8 cellular contexts compared by ENCODE assay signal in the genomic region with DNA sequence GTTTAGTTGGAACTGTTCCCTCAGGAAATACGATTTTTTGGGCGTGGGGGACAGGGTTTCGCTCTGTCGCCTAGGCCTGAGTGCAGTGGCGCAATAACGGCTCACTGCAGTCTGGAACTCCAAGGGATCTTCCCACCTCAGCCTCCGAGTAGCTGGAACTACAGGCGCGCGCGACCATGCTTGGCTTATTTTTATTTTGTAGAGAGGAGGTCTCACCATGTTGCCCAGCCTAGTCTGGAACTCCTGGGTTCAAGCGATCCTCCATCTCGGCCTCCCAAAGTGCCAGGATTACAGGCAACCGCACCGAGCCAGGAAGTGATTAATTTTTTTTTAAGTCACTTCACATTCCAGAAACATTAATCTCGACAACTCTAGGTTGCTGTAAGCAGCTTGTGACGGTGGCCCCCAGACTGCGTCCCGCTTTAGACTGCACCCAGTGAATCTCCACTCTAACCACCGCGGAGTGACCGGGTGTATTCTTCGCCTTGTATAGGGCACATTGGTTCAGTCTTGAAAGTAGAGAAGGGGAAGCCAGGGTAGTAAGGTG. TPM values are rescaled to one million over a fixed set of nuclear protein-coding genes. Genes with fewer than 3 reads are reported as not detected.
A peak's percentile ranks its signal among the peaks of the same experiment; 100 is the strongest.
DNase-seq lines count a peak whose midpoint lies in the region; ATAC-seq, FAIRE-seq and TF ChIP-seq lines count a peak whose summit lies in the region.

No MANE protein-coding gene starts in this region.

- H3K27ac ChIP-seq in A549 (peak overlapping the region; percentile 82 to 92), heart right ventricle (peak overlapping the region; percentile 89 to 97 (median 92))

- peak overlapping the region; percentile 72 for H3K4me3 ChIP-seq in A549
- H3K4me3 ChIP-seq in HFF-Myc (replicated peaks; ENCODE audit: low read depth, low read length) = peak overlapping the region; percentile 74
- H3K4me3 ChIP-seq in heart right ventricle = peak overlapping the region; percentile 54 to 90 (median 76)
- peak overlapping the region; percentile 83 for H3K4me3 ChIP-seq in retinal pigment epithelial cell (ENCODE audit: low read length)

- DNase-seq in A549 (ENCODE audit: low read depth in 1 of 2, low spot score in 1 of 2) (peak; percentile 33 to 52), HFF-Myc (ENCODE audit: extremely low read depth, low read depth) (no peak), heart right ventricle (peak; percentile 11 to 17), retinal pigment epithelial cell (ENCODE audit: low read depth) (peak; percentile 54), DMS 273 treated with DMSO at 0.1 percent for 48 hours (lab: John Stamatoyannopoulos, UW) (no peak)
- DNase-seq in activated T-helper 2 cell treated with anti-CD3 and anti-CD28 coated beads, Interferon-gamma antibody, Interleukin-2, Interleukin-4, amounts not matched to agents 10 μg/mL and 5 μg/mL and 100 μg/mL, durations not matched to agents 14 hours and 24 hours and 36 hours (ENCODE audit: low spot score) = no peak

- H3K36me3 Mint-ChIP-seq in activated T-helper 2 cell treated with anti-CD3 and anti-CD28 coated beads, Interferon-gamma antibody, Interleukin-2, Interleukin-4, amounts not matched to agents 10 μg/mL and 5 μg/mL and 100 μg/mL, durations not matched to agents 14 hours and 24 hours and 36 hours (ENCODE audit: low read depth) = peaks cover 19% of the 10 kb centered on the region

- H3K4me1 ChIP-seq in A549 (peaks cover 22% of the 10 kb centered on the region; the same call in 2 of the 3 replicates), heart right ventricle (peaks cover 0 to 47% (median 36%) of the 10 kb centered on the region in 9 donors)

- no peaks in the 10 kb centered on the region for H3K36me3 ChIP-seq in heart right ventricle

- POLR2A ChIA-PET in A549 (lab: Yijun Ruan, JAX) = interaction anchor here (1.0 to 2.8 kb wide), 6 partner anchors 15 to 357 kb away, joined by 3 to 11 read pairs (median 6); a partner anchor contains a TSS

- H3K4me3 Mint-ChIP-seq in activated T-helper 2 cell treated with anti-CD3 and anti-CD28 coated beads, Interferon-gamma antibody, Interleukin-2, Interleukin-4, amounts not matched to agents 10 μg/mL and 5 μg/mL and 100 μg/mL, durations not matched to agents 14 hours and 24 hours and 36 hours (ENCODE audit: low read depth) = peak overlapping the region; percentile 91

- H3K27me3 Mint-ChIP-seq in activated T-helper 2 cell treated with anti-CD3 and anti-CD28 coated beads, Interferon-gamma antibody, Interleukin-2, Interleukin-4, amounts not matched to agents 10 μg/mL and 5 μg/mL and 100 μg/mL, durations not matched to agents 14 hours and 24 hours and 36 hours (ENCODE audit: low read depth) = no peaks in the 10 kb centered on the region

- H3K9me3 ChIP-seq in A549 (peaks cover 5% of the 10 kb centered on the region; the same call in 1 of the 3 replicates), heart right ventricle (peaks cover 0 to 19% (median 15%) of the 10 kb centered on the region in 11 donors)

- peak overlapping the region; percentile 98 for H3K27ac Mint-ChIP-seq in activated T-helper 2 cell treated with anti-CD3 and anti-CD28 coated beads, Interferon-gamma antibody, Interleukin-2, Interleukin-4, amounts not matched to agents 10 μg/mL and 5 μg/mL and 100 μg/mL, durations not matched to agents 14 hours and 24 hours and 36 hours

- CTCF ChIA-PET in A549 (lab: Yijun Ruan, JAX) = interaction anchor here (0.7 to 8.7 kb wide), 10 partner anchors 8 to 343 kb away, joined by 3 to 57 read pairs (median 5); a partner anchor contains a TSS

- ATAC-seq in A549 (peak; percentile 50 to 63), heart right ventricle (peak in 6 of 8 donors; percentile 23 to 45 (median 34)), HG03175 (IDR thresholded peaks at IDR 0.05; ENCODE audit: unreplicated experiment) (no peak), HG03520 (IDR thresholded peaks at IDR 0.05; ENCODE audit: unreplicated experiment) (no peak)

- no peak for TF ChIP-seq EP300 in A549 (IDR thresholded peaks at IDR 0.05)

- TF ChIP-seq CTCF in A549 (IDR thresholded peaks at IDR 0.05) (no peak), HFF-Myc (IDR thresholded peaks at IDR 0.05; ENCODE audit: low read depth, low read length, missing control alignments) (no peak), heart right ventricle (IDR thresholded peaks at IDR 0.05) (no peak), retinal pigment epithelial cell (conservative IDR thresholded peaks at IDR 0.05; ENCODE audit: low read depth, low read length) (no peak)

- no peaks in the 10 kb centered on the region for H3K27me3 ChIP-seq in heart right ventricle

- WGBS in A549 (ENCODE audit: missing lambda C conversion rate) = 14% methylated on average over 23 of the region's 23 CpGs
- 22 to 39% methylated on average over 23 of the region's 23 CpGs for WGBS in heart right ventricle, 2 donors

- FAIRE-seq in A549 (lab: Jason Lieb, UNC) = no peak

- H3K9me3 Mint-ChIP-seq in activated T-helper 2 cell treated with anti-CD3 and anti-CD28 coated beads, Interferon-gamma antibody, Interleukin-2, Interleukin-4, amounts not matched to agents 10 μg/mL and 5 μg/mL and 100 μg/mL, durations not matched to agents 14 hours and 24 hours and 36 hours = peaks cover 17% of the 10 kb centered on the region

- intact Hi-C loops in activated T-helper 2 cell treated with anti-CD3 and anti-CD28 coated beads, Interferon-gamma antibody, Interleukin-2, Interleukin-4, amounts not matched to agents 10 μg/mL and 5 μg/mL and 100 μg/mL, durations not matched to agents 14 hours and 24 hours and 36 hours (cut with micrococcal nuclease) = loop anchor here (1.0 to 5.0 kb wide), 6 partner anchors 14 to 357 kb away; a partner anchor contains a TSS
- intact Hi-C loops in heart right ventricle (cut with DNase I) = loop anchor here in 8 of 10 donors (1.0 to 10.0 kb wide), 7 partner anchors 117 to 357 kb away; a partner anchor contains a TSS

- no peak for TF ChIP-seq POLR2A in A549 (IDR thresholded peaks at IDR 0.05; ENCODE audit: low read length)

- TF ChIP-seq RAD21 in A549 (conservative IDR thresholded peaks at IDR 0.05 in 1 of 2, IDR thresholded peaks at IDR 0.05 in 1 of 2) = no peak

- peaks cover 21% of the 10 kb centered on the region for H3K4me1 Mint-ChIP-seq in activated T-helper 2 cell treated with anti-CD3 and anti-CD28 coated beads, Interferon-gamma antibody, Interleukin-2, Interleukin-4, amounts not matched to agents 10 μg/mL and 5 μg/mL and 100 μg/mL, durations not matched to agents 14 hours and 24 hours and 36 hours (ENCODE audit: low read depth)

- peak overlapping the region; percentile 92 for H3K4me2 ChIP-seq in A549

TF ChIP-seq in A549, 52 proteins besides CTCF, POLR2A, EP300 and RAD21:
- TF ChIP-seq CEBPB (IDR thresholded peaks at IDR 0.05) = peak; percentile 75 to 88
- TF ChIP-seq, protein P1, sequence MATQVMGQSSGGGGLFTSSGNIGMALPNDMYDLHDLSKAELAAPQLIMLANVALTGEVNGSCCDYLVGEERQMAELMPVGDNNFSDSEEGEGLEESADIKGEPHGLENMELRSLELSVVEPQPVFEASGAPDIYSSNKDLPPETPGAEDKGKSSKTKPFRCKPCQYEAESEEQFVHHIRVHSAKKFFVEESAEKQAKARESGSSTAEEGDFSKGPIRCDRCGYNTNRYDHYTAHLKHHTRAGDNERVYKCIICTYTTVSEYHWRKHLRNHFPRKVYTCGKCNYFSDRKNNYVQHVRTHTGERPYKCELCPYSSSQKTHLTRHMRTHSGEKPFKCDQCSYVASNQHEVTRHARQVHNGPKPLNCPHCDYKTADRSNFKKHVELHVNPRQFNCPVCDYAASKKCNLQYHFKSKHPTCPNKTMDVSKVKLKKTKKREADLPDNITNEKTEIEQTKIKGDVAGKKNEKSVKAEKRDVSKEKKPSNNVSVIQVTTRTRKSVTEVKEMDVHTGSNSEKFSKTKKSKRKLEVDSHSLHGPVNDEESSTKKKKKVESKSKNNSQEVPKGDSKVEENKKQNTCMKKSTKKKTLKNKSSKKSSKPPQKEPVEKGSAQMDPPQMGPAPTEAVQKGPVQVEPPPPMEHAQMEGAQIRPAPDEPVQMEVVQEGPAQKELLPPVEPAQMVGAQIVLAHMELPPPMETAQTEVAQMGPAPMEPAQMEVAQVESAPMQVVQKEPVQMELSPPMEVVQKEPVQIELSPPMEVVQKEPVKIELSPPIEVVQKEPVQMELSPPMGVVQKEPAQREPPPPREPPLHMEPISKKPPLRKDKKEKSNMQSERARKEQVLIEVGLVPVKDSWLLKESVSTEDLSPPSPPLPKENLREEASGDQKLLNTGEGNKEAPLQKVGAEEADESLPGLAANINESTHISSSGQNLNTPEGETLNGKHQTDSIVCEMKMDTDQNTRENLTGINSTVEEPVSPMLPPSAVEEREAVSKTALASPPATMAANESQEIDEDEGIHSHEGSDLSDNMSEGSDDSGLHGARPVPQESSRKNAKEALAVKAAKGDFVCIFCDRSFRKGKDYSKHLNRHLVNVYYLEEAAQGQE (IDR thresholded peaks at IDR 0.05) = no peak
- peak; percentile 0; the same call in 1 of the 2 replicates for TF ChIP-seq HOXB5 (CRISPR knock-in tag; IDR thresholded peaks at IDR 0.05)

RNA-seq across cellular contexts. Expression of a gene that starts 0.8 kb away (rescaled TPM):
- polyA plus RNA-seq in A549 (2011; rRNA removed) (28.0 and 38.0 TPM in 2 replicates), A549 (2017; fragmentation: RNase III; extraction: RNeasy Plus Mini Kit Qiagen cat#74134 plus additional on column Dnase treatment) (24.2 to 28.5 TPM (median 26.1 TPM) in 3 replicates), heart right ventricle (1 to 10 TPM; 2.4 to 2.9 TPM)
- polyA plus RNA-seq in A549 (2012; cell fraction: cytosol; rRNA removed) = 7.2 and 8.8 TPM in 2 replicates
- 6.9 and 7.6 TPM in 2 replicates for polyA plus RNA-seq in A549 (2012; cell fraction: nucleus; rRNA removed)
- polyA minus RNA-seq in A549 (2011; rRNA and poly(A)+ RNA removed) = 9.3 and 11.2 TPM in 2 replicates
- total RNA-seq in activated T-helper 2 cell treated with anti-CD3 and anti-CD28 coated beads, Interferon-gamma antibody, Interleukin-2, Interleukin-4, amounts not matched to agents 10 μg/mL and 5 μg/mL and 100 μg/mL, durations not matched to agents 14 hours and 24 hours and 36 hours = 56.4 and 62.9 TPM in 2 replicates
- 10 to 100 TPM in 3 of 10 donors, 1 to 10 TPM in 7; 4.7 to 11.2 (median 8.1) TPM for total RNA-seq in heart right ventricle

Comparison
In these comparisons a context has a peak if more than half of its experiments do, and no peak if none do; other contexts are left out.
1. ATAC-seq: peak in A549 (2 of 2) and heart right ventricle (6 of 8); none in HG03175 (single experiment) and HG03520 (single experiment).
2. DNase-seq: peak in A549 (2 of 2), heart right ventricle (2 of 2) and retinal pigment epithelial cell (single experiment); none in HFF-Myc (single experiment), activated T-helper 2 cell treated with anti-CD3 and anti-CD28 coated beads, Interferon-gamma antibody, Interleukin-2, Interleukin-4, amounts not matched to agents 10 μg/mL and 5 μg/mL and 100 μg/mL, durations not matched to agents 14 hours and 24 hours and 36 hours (single experiment) and DMS 273 treated with DMSO at 0.1 percent for 48 hours (single experiment).
3. Peak in every context shown above with its lines, with median percentiles within 50 percentile points of each other: H3K4me3 ChIP-seq.